8 cellular contexts compared by ENCODE assay signal in genomic region chr2:11465485-11466306, GRCh38. TPM values are rescaled to one million over a fixed set of nuclear protein-coding genes. Genes with fewer than 3 reads are reported as not detected.
DNase-seq lines count a peak whose midpoint lies in the region; ATAC-seq and TF ChIP-seq lines count a peak whose summit lies in the region.

TSS of gene E2F6 (minus strand) at chr2:11466161. CDS start at chr2:11465879, 282 bp downstream.

- H3K27ac Mint-ChIP-seq in type B pancreatic cell: peak within 1 kb of the TSS; percentile 90

- peak; percentile 77 to 96 for TF ChIP-seq POLR2A in adrenal gland (IDR thresholded peaks at IDR 0.05)

- H3K27me3 Mint-ChIP-seq in type B pancreatic cell: no peaks in the 10 kb centered on the region

- H3K9me3 Mint-ChIP-seq in type B pancreatic cell: no peaks in the 10 kb centered on the region

- intact Hi-C loops in T-helper 1 cell treated with Interleukin-12 subunit alpha and Interleukin-12 subunit beta and Interleukin-4 antibody, amounts not matched to agents 30 ng/mL and 1 ng/mL, for 36 hours (cut with micrococcal nuclease): loop anchor here (1.0 to 10.0 kb wide), 7 partner anchors 120 to 1249 kb away; partner anchors contain the start of genes LPIN1, PDIA6, SLC66A3 and TRIB2
- intact Hi-C loops in adrenal gland (cut with DNase I) (no loop called here), cardiac septum (cut with DNase I) (no loop called here), posterior cingulate gyrus (cut with DNase I) (no loop called here)

- H3K27ac ChIP-seq in adrenal gland: peak within 1 kb of the TSS; percentile 0 to 96 (median 88)

- no peak for TF ChIP-seq CTCF in GM12865 (IDR thresholded peaks at IDR 0.05; ENCODE audit: insufficient read depth, low read depth, low read length, missing control alignments)
- TF ChIP-seq CTCF in adrenal gland (IDR thresholded peaks at IDR 0.05): peak in 2 of 6 experiments; percentile 20 to 44
- no peak for TF ChIP-seq CTCF in type B pancreatic cell (conservative IDR thresholded peaks at IDR 0.05)

- H3K4me3 ChIP-seq in GM12865 (ENCODE audit: low read depth, low read length): peak within 1 kb of the TSS; percentile 93
- peak within 1 kb of the TSS in 2 of 4 donors; percentile 76 to 79 for H3K4me3 ChIP-seq in adrenal gland

- H3K4me1 ChIP-seq in adrenal gland (replicated peaks in 1 of 2): peaks cover 0 to 32% of the 10 kb centered on the region in 2 donors

- H3K9me3 ChIP-seq in adrenal gland (replicated peaks in 1 of 3): no peaks in the 10 kb centered on the region

- peak; percentile 76 for ATAC-seq in HG02840 (IDR thresholded peaks at IDR 0.05; ENCODE audit: low FRiP score, unreplicated experiment)

- H3K4me3 Mint-ChIP-seq in type B pancreatic cell: peak within 1 kb of the TSS; percentile 94

- peaks cover 16% of the 10 kb centered on the region for H3K36me3 Mint-ChIP-seq in type B pancreatic cell

- peak; percentile 89 for DNase-seq in GM12865 (ENCODE audit: low read depth)
- peak; percentile 96 for DNase-seq in NCI-H1694 (lab: John Stamatoyannopoulos, UW)
- peak; percentile 93 to 96 (median 95) for DNase-seq in adrenal gland
- peak; percentile 96 for DNase-seq in cardiac septum (ENCODE audit: low spot score)
- DNase-seq in posterior cingulate gyrus: peak; percentile 88 to 99 (median 92)
- peak; percentile 98 for DNase-seq in type B pancreatic cell (ENCODE audit: extremely low spot score, unreplicated experiment)

- no peaks in the 10 kb centered on the region for H3K27me3 ChIP-seq in adrenal gland

- no peaks in the 10 kb centered on the region for H3K36me3 ChIP-seq in adrenal gland (replicated peaks in 1 of 2)

- WGBS in adrenal gland, 4 donors: 0 to 1% (median 1%) methylated on average over 30 to 82 of the region's 86 CpGs

- H3K4me1 Mint-ChIP-seq in type B pancreatic cell (ENCODE audit: unreplicated experiment): peaks cover 23% of the 10 kb centered on the region

RNA-seq across cellular contexts. Expression of gene E2F6, which starts in this region (rescaled TPM):
- total RNA-seq in T-helper 1 cell treated with Interleukin-12 subunit alpha and Interleukin-12 subunit beta and Interleukin-4 antibody, amounts not matched to agents 30 ng/mL and 1 ng/mL, for 36 hours: 12.0 and 12.2 TPM in 2 replicates
- total RNA-seq in adrenal gland (10 to 100 TPM in 6 of 8 donors, 1 to 10 TPM in 2; 9.2 to 16.1 (median 12.5) TPM), cardiac septum (18.7 TPM), type B pancreatic cell (ENCODE audit: low replicate concordance) (14.2 and 19.4 TPM in 2 replicates)
- polyA plus RNA-seq in adrenal gland: 10 to 100 TPM in 2 of 3 donors, 1 to 10 TPM in 1; 8.0 to 16.6 (median 11.4) TPM
